Comparison of ENCODE assay signal across 18 cellular contexts in genomic region chr2:26993768-26994167, GRCh38. TPM values are rescaled to one million over a fixed set of nuclear protein-coding genes. Genes with fewer than 3 reads are reported as not detected.
DNase-seq lines count a peak whose midpoint lies in the region; TF ChIP-seq lines count a peak whose summit lies in the region.
"Had no signal": no experiment of that assay in that cellular context is flagged by ENCODE, and none has a peak within 500 bp of the region (broad histone marks: within the 10 kb centered on the region; RNA-seq: fewer than 3 reads in every experiment).

No MANE protein-coding gene starts in this region.

- H3K4me1 ChIP-seq in HEK293 (ENCODE audit: control insufficient read depth, insufficient read depth, low read length) (no peaks in the 10 kb centered on the region), liver (ENCODE audit: control insufficient read depth in 4 of 4, insufficient read depth in 4 of 4, low read length in 3 of 4) (peaks cover 9 to 25% (median 17%) of the 10 kb centered on the region in 4 donors), colonic mucosa (no peaks in the 10 kb centered on the region)

- CTCF ChIA-PET in HEK293 (lab: Yijun Ruan, JAX): interaction anchor here (1.1 to 3.8 kb wide), 5 partner anchors 10 to 147 kb away, joined by 3 to 16 read pairs (median 8); no protein-coding TSS in a partner anchor

- WGBS in liver: 86% methylated on average over 1 of the region's 1 CpG

- no peaks in the 10 kb centered on the region for H3K9me3 ChIP-seq in HEK293 (ENCODE audit: control insufficient read depth, insufficient read depth, low read depth, low read length)
- H3K9me3 ChIP-seq in liver (ENCODE audit: control insufficient read depth in 4 of 4, low read length in 3 of 4): no peaks in the 10 kb centered on the region
- H3K9me3 ChIP-seq in colonic mucosa: no peaks in the 10 kb centered on the region
- H3K9me3 ChIP-seq: BLaER1 had no signal

- no peak overlapping the region for H3K27ac ChIP-seq in HEK293 (ENCODE audit: extremely low read depth, low read depth, low read length)
- no peak overlapping the region for H3K27ac ChIP-seq in liver (ENCODE audit: low read depth in 1 of 2, low read length in 2 of 2)
- H3K27ac ChIP-seq in colonic mucosa: no peak overlapping the region
- H3K27ac ChIP-seq: BLaER1, GM23248, SK-N-MC had no signal

- DNase-seq in OCI-M1 (lab: John Stamatoyannopoulos, UW): peak; percentile 31
- peak; percentile 23 for DNase-seq in dermis blood vessel endothelial cell
- DNase-seq in colonic mucosa: no peak
- no peak for DNase-seq in DMS79 treated with DMSO at 0.1 percent for 48 hours (lab: John Stamatoyannopoulos, UW)
- no peak for DNase-seq in middle frontal gyrus (ENCODE audit: extremely low spot score, low spot score)
- DNase-seq: DMS 273 treated with DMSO at 0.1 percent for 48 hours, GM23248, MV-4-11, NCI-H146, NCI-H2081 treated with DMSO at 0.1 percent for 48 hours, NCI-H2227 treated with DMSO at 0.1 percent for 48 hours, NCI-H526 treated with DMSO at 0.1 percent for 48 hours, PC-3, T-helper 17 cell had no signal

- H3K36me3 ChIP-seq in HEK293 (ENCODE audit: control insufficient read depth in 2 of 2, insufficient read depth in 1 of 2, low read length in 2 of 2) (no peaks in the 10 kb centered on the region), liver (ENCODE audit: control insufficient read depth in 4 of 4, insufficient read depth in 3 of 4, low read depth in 1 of 4, low read length in 3 of 4) (no peaks in the 10 kb centered on the region), colonic mucosa (no peaks in the 10 kb centered on the region)
- H3K36me3 ChIP-seq: BLaER1 had no signal

- H3K9ac ChIP-seq in liver (ENCODE audit: low read depth in 1 of 2, low read length in 2 of 2) (no peak overlapping the region), colonic mucosa (ENCODE audit: low read depth in 2 of 2, low read length in 2 of 2) (no peak overlapping the region)
- H3K9ac ChIP-seq: BLaER1, GM23248 had no signal

- POLR2A ChIA-PET in HEK293 (lab: Yijun Ruan, JAX): interaction anchor here (1.0 kb wide), 1 partner anchor 13 kb away, joined by 3 read pairs; no protein-coding TSS in a partner anchor

- TF ChIP-seq RAD21 in liver (IDR thresholded peaks at IDR 0.05): no peak

- intact Hi-C loops in colonic mucosa (cut with DNase I): no loop called here

- TF ChIP-seq CTCF in HEK293 (tag by site-specific recombination; IDR thresholded peaks at IDR 0.05) (no peak), liver (IDR thresholded peaks at IDR 0.05; ENCODE audit: low read depth, low read length, missing input control) (no peak), colonic mucosa (IDR thresholded peaks at IDR 0.05) (no peak)

- H3K4me3 ChIP-seq in HEK293 (ENCODE audit: low read depth, low read length) (no peak overlapping the region), liver (ENCODE audit: low read depth in 1 of 3, low read length in 3 of 3) (no peak overlapping the region), colonic mucosa (no peak overlapping the region)
- H3K4me3 ChIP-seq: BLaER1, GM23248, SK-N-MC had no signal

- H3K27me3 ChIP-seq in liver (ENCODE audit: control insufficient read depth in 4 of 4, insufficient read depth in 4 of 4, low read length in 3 of 4) (no peaks in the 10 kb centered on the region), colonic mucosa (no peaks in the 10 kb centered on the region)

TF ChIP-seq in HEK293, 187 proteins besides CTCF, POLR2A, EP300 and RAD21:
- TF ChIP-seq REST (tag by site-specific recombination; IDR thresholded peaks at IDR 0.05) (peak; percentile 91), MYNN (tag by site-specific recombination; IDR thresholded peaks at IDR 0.05; ENCODE audit: borderline replicate concordance) (no peak)
TF ChIP-seq in HEK293: peak in this region for 1.

TF ChIP-seq in liver, 16 proteins besides CTCF, POLR2A, EP300 and RAD21:
- TF ChIP-seq ZBTB33 (IDR thresholded peaks at IDR 0.05): no peak
- no peak for TF ChIP-seq HNF4A (conservative IDR thresholded peaks at IDR 0.05)
- TF ChIP-seq MAX (IDR thresholded peaks at IDR 0.05): no peak
- TF ChIP-seq EGR1 (IDR thresholded peaks at IDR 0.05; ENCODE audit: low read depth in 2 of 2): no peak
- peak; percentile 97 for TF ChIP-seq REST (IDR thresholded peaks at IDR 0.05)

RNA-seq across cellular contexts. Expression of gene MAPRE3, which starts 23.3 kb away (rescaled TPM):
- 0.17 and 1.3 TPM in 2 replicates for total RNA-seq in dermis blood vessel endothelial cell
- total RNA-seq in liver: 1 to 10 TPM; 1.0 to 8.1 TPM
- polyA plus RNA-seq in liver: 10 to 100 TPM; 11.5 to 15.8 TPM
- 10 to 100 TPM; 21.6 to 22.0 TPM for total RNA-seq in colonic mucosa

RNA-seq across cellular contexts. Expression of gene TMEM214, which starts 39.0 kb away (rescaled TPM):
- total RNA-seq in dermis blood vessel endothelial cell (23.5 and 33.4 TPM in 2 replicates), liver (10 to 100 TPM; 17.1 to 48.4 TPM), colonic mucosa (100 to 1,000 TPM in 1 of 2 donors, 10 to 100 TPM in 1; 76.6 to 121 TPM)
- polyA plus RNA-seq in liver: 10 to 100 TPM; 28.3 to 53.4 TPM

RNA-seq across cellular contexts. Expression of gene AGBL5, which starts 57.7 kb away (rescaled TPM):
- total RNA-seq in dermis blood vessel endothelial cell (17.0 and 19.7 TPM in 2 replicates), liver (1 to 10 TPM; 4.7 to 9.0 TPM), colonic mucosa (10 to 100 TPM; 15.1 to 16.8 TPM)
- 1 to 10 TPM; 3.2 to 5.0 TPM for polyA plus RNA-seq in liver

Comparison
In these comparisons a context has a peak if more than half of its experiments do, and no peak if none do; other contexts are left out.
1. DNase-seq: peak in OCI-M1 (single experiment) and dermis blood vessel endothelial cell (single experiment); none in colonic mucosa (single experiment), DMS79 treated with DMSO at 0.1 percent for 48 hours (single experiment) and middle frontal gyrus (single experiment).